In the genomic region with DNA sequence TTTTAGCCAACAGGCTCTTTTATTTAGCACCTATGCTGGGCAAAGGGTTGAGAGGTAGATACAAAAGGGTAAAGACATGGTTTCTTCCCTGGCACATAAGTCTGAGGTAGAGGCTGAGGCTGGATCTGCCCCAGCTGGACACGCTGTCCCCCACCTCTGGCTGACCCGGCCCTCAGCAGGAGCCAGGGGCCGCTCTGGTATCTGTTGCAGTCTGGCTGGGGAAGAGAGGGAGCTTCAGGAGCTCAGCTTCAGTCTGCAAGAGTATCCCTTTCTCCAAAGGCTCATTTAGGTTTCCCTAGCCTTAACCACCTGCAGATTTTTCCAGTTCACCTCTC, we compare ENCODE assay signal across 12 cellular contexts. TPM values are rescaled to one million over a fixed set of nuclear protein-coding genes. Genes with fewer than 3 reads are reported as not detected.
DNase-seq lines count a peak whose midpoint lies in the region; ATAC-seq, FAIRE-seq and TF ChIP-seq lines count a peak whose summit lies in the region.
"Had no signal": no experiment of that assay in that cellular context is flagged by ENCODE, and none has a peak within 500 bp of the region (broad histone marks: within the 10 kb centered on the region; RNA-seq: fewer than 3 reads in every experiment).

No MANE protein-coding gene starts in this region.

- peak overlapping the region; percentile 77 for H3K4me3 Mint-ChIP-seq in activated naive CD8-positive, alpha-beta T cell treated with anti-CD3 and anti-CD28 coated beads, Interleukin-2, amount 10 ng/mL, durations not matched to agents 7 days and 5 days
- H3K4me3 Mint-ChIP-seq in type B pancreatic cell: peak overlapping the region; percentile 70

- no peak for DNase-seq in right cardiac atrium
- DNase-seq in Right ventricle myocardium inferior (ENCODE audit: missing footprints): no peak
- DNase-seq in activated naive CD8-positive, alpha-beta T cell treated with anti-CD3 and anti-CD28 coated beads, Interleukin-2, amount 10 ng/mL, durations not matched to agents 7 days and 5 days: no peak
- no peak for DNase-seq in mesenchymal stem cell
- no peak for DNase-seq in type B pancreatic cell (ENCODE audit: extremely low spot score, unreplicated experiment)
- DNase-seq in RCC 7860 (ENCODE audit: low spot score): no peak
- no peak for DNase-seq in NCI-H2196 treated with DMSO at 0.1 percent for 48 hours (lab: John Stamatoyannopoulos, UW; ENCODE audit: unreplicated experiment)

- TF ChIP-seq CTCF in type B pancreatic cell (conservative IDR thresholded peaks at IDR 0.05): no peak

- H3K27me3 Mint-ChIP-seq in activated naive CD8-positive, alpha-beta T cell treated with anti-CD3 and anti-CD28 coated beads, Interleukin-2, amount 10 ng/mL, durations not matched to agents 7 days and 5 days: peaks cover 4% of the 10 kb centered on the region
- peaks cover 5% of the 10 kb centered on the region for H3K27me3 Mint-ChIP-seq in type B pancreatic cell

- H3K4me3 ChIP-seq in right cardiac atrium (ENCODE audit: low read length): no peak overlapping the region
- H3K4me3 ChIP-seq in mesenchymal stem cell (ENCODE audit: insufficient read depth in 1 of 2, low read depth in 1 of 2, low read length in 2 of 2): no peak overlapping the region

- H3K79me1 ChIP-seq in mesenchymal stem cell (replicated peaks; ENCODE audit: low read length, poor library complexity, severe bottlenecking): no peaks in the 10 kb centered on the region

- H3K4me1 ChIP-seq in right cardiac atrium (ENCODE audit: control insufficient read depth, insufficient read depth, low read length) (peaks cover 22% of the 10 kb centered on the region), mesenchymal stem cell (ENCODE audit: control insufficient read depth, insufficient read depth, low read depth, low read length) (peaks cover 37% of the 10 kb centered on the region)

- no peak overlapping the region for H2BK5ac ChIP-seq in mesenchymal stem cell (ENCODE audit: low read depth, low read length, poor library complexity, severe bottlenecking)

- H2BK120ac ChIP-seq in mesenchymal stem cell (ENCODE audit: low read depth, low read length): no peak overlapping the region

- H3K4me2 ChIP-seq in mesenchymal stem cell (ENCODE audit: low read length, poor library complexity, severe bottlenecking): no peak overlapping the region

- H2BK12ac ChIP-seq in mesenchymal stem cell (ENCODE audit: low read length in 2 of 2): no peak overlapping the region

- H3K27me3 ChIP-seq in right cardiac atrium (ENCODE audit: control insufficient read depth, insufficient read depth): no peaks in the 10 kb centered on the region
- H3K27me3 ChIP-seq in mesenchymal stem cell (ENCODE audit: control insufficient read depth in 1 of 2, insufficient read depth in 1 of 2, low read length in 2 of 2): peaks cover 61 to 71% of the 10 kb centered on the region in 2 experiments

- H3K36me3 ChIP-seq in mesenchymal stem cell (ENCODE audit: control insufficient read depth in 1 of 2, insufficient read depth in 2 of 2, low read depth in 1 of 2, low read length in 2 of 2): no peaks in the 10 kb centered on the region

- POLR2A ChIA-PET in activated naive CD8-positive, alpha-beta T cell treated with anti-CD3 and anti-CD28 coated beads, Interleukin-2, amount 10 ng/mL, durations not matched to agents 7 days and 5 days (lab: Charles Lee): interaction anchor here (0.7 to 1.4 kb wide), 3 partner anchors 12 to 17 kb away, joined by 3 to 4 read pairs (median 3); no protein-coding TSS in a partner anchor

- H2AFZ ChIP-seq in mesenchymal stem cell (ENCODE audit: low read depth, low read length): no peak overlapping the region

- no peak overlapping the region for H3K18ac ChIP-seq in mesenchymal stem cell (ENCODE audit: low read depth in 1 of 2, low read length in 2 of 2)

- no peaks in the 10 kb centered on the region for H3K9me3 ChIP-seq in right cardiac atrium (ENCODE audit: control insufficient read depth, low read length)
- no peaks in the 10 kb centered on the region for H3K9me3 ChIP-seq in mesenchymal stem cell (ENCODE audit: control insufficient read depth, low read length)

- H3K9me3 Mint-ChIP-seq in activated naive CD8-positive, alpha-beta T cell treated with anti-CD3 and anti-CD28 coated beads, Interleukin-2, amount 10 ng/mL, durations not matched to agents 7 days and 5 days: no peaks in the 10 kb centered on the region
- no peaks in the 10 kb centered on the region for H3K9me3 Mint-ChIP-seq in type B pancreatic cell

- intact Hi-C loops in right cardiac atrium (cut with DNase I) (no loop called here), Right ventricle myocardium inferior (cut with DNase I) (no loop called here)

- no peak overlapping the region for H3K9ac ChIP-seq in mesenchymal stem cell (ENCODE audit: low read length)

- no peak overlapping the region for H3K14ac ChIP-seq in mesenchymal stem cell (ENCODE audit: low read length in 2 of 2)

- ATAC-seq in right cardiac atrium (no peak), Right ventricle myocardium inferior (no peak), GM18505 (IDR thresholded peaks at IDR 0.05; ENCODE audit: unreplicated experiment) (no peak)
- no peak for ATAC-seq in activated naive CD8-positive, alpha-beta T cell treated with anti-CD3 and anti-CD28 coated beads, Interleukin-2, amount 10 ng/mL, durations not matched to agents 7 days and 5 days (ENCODE audit: low read depth)

- 66% methylated on average over 3 of the region's 3 CpGs for WGBS in right cardiac atrium
- 83% methylated on average over 3 of the region's 3 CpGs for WGBS in mesenchymal stem cell

- no peaks in the 10 kb centered on the region for H3K36me3 Mint-ChIP-seq in activated naive CD8-positive, alpha-beta T cell treated with anti-CD3 and anti-CD28 coated beads, Interleukin-2, amount 10 ng/mL, durations not matched to agents 7 days and 5 days
- peaks cover 6% of the 10 kb centered on the region for H3K36me3 Mint-ChIP-seq in type B pancreatic cell

- peak overlapping the region; percentile 87 for H3K27ac Mint-ChIP-seq in activated naive CD8-positive, alpha-beta T cell treated with anti-CD3 and anti-CD28 coated beads, Interleukin-2, amount 10 ng/mL, durations not matched to agents 7 days and 5 days
- peak overlapping the region; percentile 94 for H3K27ac Mint-ChIP-seq in type B pancreatic cell

- H4K8ac ChIP-seq in mesenchymal stem cell (ENCODE audit: low read length): no peak overlapping the region

- H3K27ac ChIP-seq in right cardiac atrium (ENCODE audit: low read length) (peak overlapping the region; percentile 9), mesenchymal stem cell (ENCODE audit: low read length, poor library complexity, severe bottlenecking) (peak overlapping the region; percentile 1)

- FAIRE-seq in RCC 7860 (lab: Jason Lieb, UNC): no peak
- FAIRE-seq: endothelial cell of umbilical vein had no signal

- no peak overlapping the region for H3K23ac ChIP-seq in mesenchymal stem cell (ENCODE audit: low read length in 2 of 2)

- no peak overlapping the region for H2BK15ac ChIP-seq in mesenchymal stem cell (ENCODE audit: low read depth, poor library complexity, severe bottlenecking)

- no peak for TF ChIP-seq POLR2A in GM18505 (IDR thresholded peaks at IDR 0.05; ENCODE audit: borderline replicate concordance, extremely low read depth, insufficient read depth, insufficient read length)

- no peak overlapping the region for H2AK5ac ChIP-seq in mesenchymal stem cell (ENCODE audit: low read length, severe bottlenecking)

- no peak overlapping the region for H3K4ac ChIP-seq in mesenchymal stem cell (ENCODE audit: low read depth in 1 of 2, low read length in 2 of 2)

- peaks cover 23% of the 10 kb centered on the region for H3K4me1 Mint-ChIP-seq in activated naive CD8-positive, alpha-beta T cell treated with anti-CD3 and anti-CD28 coated beads, Interleukin-2, amount 10 ng/mL, durations not matched to agents 7 days and 5 days
- H3K4me1 Mint-ChIP-seq in type B pancreatic cell (ENCODE audit: unreplicated experiment): peaks cover 57% of the 10 kb centered on the region

- no peak overlapping the region for H4K91ac ChIP-seq in mesenchymal stem cell (ENCODE audit: low read length)

RNA-seq across cellular contexts. Expression of gene BLACAT1, which starts 14.2 kb away (rescaled TPM):
- total RNA-seq in right cardiac atrium (under 1 TPM in 1 of 4 donors, not detected in 3; 0.09 TPM), Right ventricle myocardium inferior (not detected), type B pancreatic cell (ENCODE audit: low replicate concordance) (2.4 and 6.8 TPM in 2 replicates)
- polyA plus RNA-seq in right cardiac atrium: 0.07 TPM
- under 1 TPM; 0.51 to 0.83 TPM for total RNA-seq in activated naive CD8-positive, alpha-beta T cell treated with anti-CD3 and anti-CD28 coated beads, Interleukin-2, amount 10 ng/mL, durations not matched to agents 7 days and 5 days
- polyA plus RNA-seq in mesenchymal stem cell (2013, experiment 1 of 2): not detected
- polyA plus RNA-seq in mesenchymal stem cell (2013, experiment 2 of 2): not detected
- total RNA-seq: endothelial cell of umbilical vein, pulmonary artery endothelial cell had no signal
- polyA plus RNA-seq: endothelial cell of umbilical vein had no signal

RNA-seq across cellular contexts. Expression of gene LEMD1, which starts 19.8 kb away (rescaled TPM):
- total RNA-seq in right cardiac atrium (not detected), Right ventricle myocardium inferior (not detected), type B pancreatic cell (ENCODE audit: low replicate concordance) (5.5 and 8.1 TPM in 2 replicates)
- polyA plus RNA-seq in right cardiac atrium: not detected
- 1 to 10 TPM in 1 of 2 experiments, under 1 TPM in 1; 0.97 to 1.1 TPM for total RNA-seq in activated naive CD8-positive, alpha-beta T cell treated with anti-CD3 and anti-CD28 coated beads, Interleukin-2, amount 10 ng/mL, durations not matched to agents 7 days and 5 days
- not detected for polyA plus RNA-seq in mesenchymal stem cell (2013, experiment 1 of 2)
- not detected for polyA plus RNA-seq in mesenchymal stem cell (2013, experiment 2 of 2)
- total RNA-seq: endothelial cell of umbilical vein; pulmonary artery endothelial cell; T-helper 2 cell treated with Interferon-gamma antibody and Interleukin-4, amounts not matched to agents 100 ng/mL and 5 ng/mL, for 36 hours had no signal
- polyA plus RNA-seq: BJ, endothelial cell of umbilical vein had no signal
